ENCODE assay signal across 8 cellular contexts in genomic region chr14:99672506-99673327, GRCh38.
DNase-seq lines count a peak whose midpoint lies in the region; ATAC-seq and TF ChIP-seq lines count a peak whose summit lies in the region.

No MANE protein-coding gene starts in this region.

- no peak for TF ChIP-seq POLR2A in GM18505 (IDR thresholded peaks at IDR 0.05; ENCODE audit: borderline replicate concordance, extremely low read depth, insufficient read depth, insufficient read length)

- H3K9me3 Mint-ChIP-seq in nephron: no peaks in the 10 kb centered on the region

- no peak for TF ChIP-seq CTCF in nephron (IDR thresholded peaks at IDR 0.05; ENCODE audit: unreplicated experiment in 3 of 3)

- peak; percentile 58 for ATAC-seq in GM18870 (IDR thresholded peaks at IDR 0.05; ENCODE audit: unreplicated experiment)
- ATAC-seq in HG03342 (IDR thresholded peaks at IDR 0.05; ENCODE audit: unreplicated experiment): peak; percentile 81
- no peak for ATAC-seq in GM18505 (IDR thresholded peaks at IDR 0.05; ENCODE audit: unreplicated experiment)
- no peak for ATAC-seq in GM18520 (IDR thresholded peaks at IDR 0.05; ENCODE audit: unreplicated experiment)

- peaks cover 16% of the 10 kb centered on the region for H3K4me1 Mint-ChIP-seq in nephron

- H3K4me3 Mint-ChIP-seq in nephron: no peak overlapping the region

- DNase-seq in UCSD-AML1 (lab: John Stamatoyannopoulos, UW; ENCODE audit: unreplicated experiment): peak; percentile 53
- DNase-seq in DMS153 (lab: John Stamatoyannopoulos, UW): no peak
- DNase-seq in effector CD4-positive, alpha-beta T cell: no peak

- no peaks in the 10 kb centered on the region for H3K36me3 Mint-ChIP-seq in nephron (ENCODE audit: low read depth)

- no peaks in the 10 kb centered on the region for H3K27me3 Mint-ChIP-seq in nephron (ENCODE audit: low read depth)

- peak overlapping the region; percentile 5 to 56 (median 52) for H3K27ac Mint-ChIP-seq in nephron

Comparison
In these comparisons a context has a peak if more than half of its experiments do, and no peak if none do; other contexts are left out.
1. ATAC-seq: peak in GM18870 (single experiment) and HG03342 (single experiment); none in GM18505 (single experiment) and GM18520 (single experiment).